9 cellular contexts compared by ENCODE assay signal in the genomic region with DNA sequence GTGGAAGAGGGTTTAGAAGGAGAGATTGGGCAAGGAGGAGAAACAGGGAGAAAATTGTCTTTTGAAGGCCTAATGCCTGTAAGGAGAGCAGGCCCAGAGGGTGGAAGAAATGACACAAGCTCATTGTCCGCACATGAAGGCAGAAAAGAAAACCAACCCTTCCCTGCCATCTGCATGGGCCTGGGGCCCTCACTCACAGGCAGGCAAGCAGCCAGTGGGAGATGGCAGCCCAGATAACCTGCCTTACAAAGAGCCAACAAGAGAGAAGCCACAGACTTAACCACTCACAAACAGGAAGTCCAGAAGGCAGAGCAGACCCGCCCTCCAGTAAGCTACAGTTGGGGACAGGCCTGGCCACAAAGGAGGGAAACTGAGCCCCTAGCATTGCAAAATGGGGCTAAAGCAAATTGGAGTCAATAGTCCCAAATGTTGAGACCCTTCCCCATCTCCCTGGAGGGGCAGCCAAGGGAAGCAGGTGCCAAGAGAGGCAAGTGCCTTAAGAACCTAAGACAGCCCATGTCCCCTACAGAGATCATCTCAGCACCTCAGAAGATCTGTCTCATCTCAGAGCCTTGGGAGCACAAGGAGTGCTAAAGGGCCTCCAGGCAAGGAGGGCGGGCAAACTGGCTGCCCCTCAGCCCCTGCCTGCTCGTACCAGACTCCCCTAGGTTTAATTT. TPM values are rescaled to one million over a fixed set of nuclear protein-coding genes. Genes with fewer than 3 reads are reported as not detected.
A peak's percentile ranks its signal among the peaks of the same experiment; 100 is the strongest.
DNase-seq lines count a peak whose midpoint lies in the region; ATAC-seq and TF ChIP-seq lines count a peak whose summit lies in the region.
"Had no signal": no experiment of that assay in that cellular context is flagged by ENCODE, and none has a peak within 500 bp of the region (broad histone marks: within the 10 kb centered on the region; RNA-seq: fewer than 3 reads in every experiment).

No MANE protein-coding gene starts in this region.

- peaks cover 76% of the 10 kb centered on the region for H3K4me1 Mint-ChIP-seq in CD14-positive monocyte

- H3K9me3 Mint-ChIP-seq in CD14-positive monocyte = peaks cover 0 to 7% (median 5%) of the 10 kb centered on the region in 7 donors

- peak overlapping the region; percentile 99 to 100 (median 99) for H3K27ac Mint-ChIP-seq in CD14-positive monocyte

- H3K4me3 ChIP-seq in HL-60 (replicated peaks; ENCODE audit: insufficient read depth, low read length) = peak overlapping the region; percentile 72
- H3K4me3 ChIP-seq: thoracic aorta had no signal

- DNase-seq in CD14-positive monocyte (ENCODE audit: low spot score) = peak; percentile 64
- DNase-seq in HL-60 (ENCODE audit: low read depth in 1 of 2, low spot score in 1 of 2) = peak; percentile 79 to 95
- DNase-seq in activated CD4-positive, alpha-beta T cell treated with anti-CD3 and anti-CD28 coated beads for 1 hour = peak; percentile 62
- peak; percentile 85 to 91 for DNase-seq in erythroblast (lab: John Stamatoyannopoulos, UW)
- peak; percentile 53 for DNase-seq in stimulated activated CD4-positive, alpha-beta T cell treated with anti-CD3 and anti-CD28 coated beads, Interleukin-2, amount 100 ng/mL, for 4 hours (ENCODE audit: low read depth)
- DNase-seq in NCI-H748 treated with DMSO at 0.1 percent for 48 hours (lab: John Stamatoyannopoulos, UW) = no peak
- DNase-seq in HEK293T (ENCODE audit: extremely low spot score) = no peak

- peak overlapping the region; percentile 90 to 100 for H3K4me3 Mint-ChIP-seq in CD14-positive monocyte

- TF ChIP-seq POLR2A in erythroblast (IDR thresholded peaks at IDR 0.05; ENCODE audit: low read length) = peak; percentile 91

- H3K27me3 Mint-ChIP-seq in CD14-positive monocyte (ENCODE audit: low read depth in 3 of 3) = peaks cover 0 to 9% (median 0%) of the 10 kb centered on the region in 3 donors

- peak overlapping the region; percentile 100 for H3K27ac ChIP-seq in HL-60 (replicated peaks)

- no peak for ATAC-seq in HG03520 (IDR thresholded peaks at IDR 0.05; ENCODE audit: unreplicated experiment)

- CTCF ChIA-PET in HEK293T (lab: Yijun Ruan, JAX) = no interaction called here

- POLR2A ChIA-PET in HEK293T (lab: Yijun Ruan, JAX) = interaction anchor here (1.2 to 1.7 kb wide), 3 partner anchors 10 to 82 kb away, joined by 3 to 10 read pairs (median 7); a partner anchor contains a TSS

- intact Hi-C loops in CD14-positive monocyte (cut with micrococcal nuclease) = loop anchor here in 1 of 2 donors (10.0 kb wide), 1 partner anchor 179 kb away; a partner anchor contains a TSS

- no peak for TF ChIP-seq CTCF in CD14-positive monocyte (IDR thresholded peaks at IDR 0.05)
- no peak for TF ChIP-seq CTCF in HL-60 (IDR thresholded peaks at IDR 0.05; ENCODE audit: insufficient read depth, low read length)

- no peaks in the 10 kb centered on the region for H3K27me3 ChIP-seq in HL-60 (ENCODE audit: insufficient read depth, poor library complexity, severe bottlenecking)

- peaks cover 5 to 14% of the 10 kb centered on the region in 2 donors for H3K36me3 Mint-ChIP-seq in CD14-positive monocyte

TF ChIP-seq in HEK293T, 16 proteins besides CTCF, POLR2A, EP300 and RAD21:
- TF ChIP-seq CTBP1 (IDR thresholded peaks at IDR 0.05; ENCODE audit: borderline replicate concordance) (no peak), SUZ12 (IDR thresholded peaks at IDR 0.05) (no peak), NFRKB (IDR thresholded peaks at IDR 0.05) (no peak), ZNF384 (IDR thresholded peaks at IDR 0.05) (no peak), L3MBTL2 (conservative IDR thresholded peaks at IDR 0.05) (no peak), FOXA1 (IDR thresholded peaks at IDR 0.05) (no peak), HDGF (IDR thresholded peaks at IDR 0.05; ENCODE audit: borderline replicate concordance) (no peak)
- TF ChIP-seq, protein P1, sequence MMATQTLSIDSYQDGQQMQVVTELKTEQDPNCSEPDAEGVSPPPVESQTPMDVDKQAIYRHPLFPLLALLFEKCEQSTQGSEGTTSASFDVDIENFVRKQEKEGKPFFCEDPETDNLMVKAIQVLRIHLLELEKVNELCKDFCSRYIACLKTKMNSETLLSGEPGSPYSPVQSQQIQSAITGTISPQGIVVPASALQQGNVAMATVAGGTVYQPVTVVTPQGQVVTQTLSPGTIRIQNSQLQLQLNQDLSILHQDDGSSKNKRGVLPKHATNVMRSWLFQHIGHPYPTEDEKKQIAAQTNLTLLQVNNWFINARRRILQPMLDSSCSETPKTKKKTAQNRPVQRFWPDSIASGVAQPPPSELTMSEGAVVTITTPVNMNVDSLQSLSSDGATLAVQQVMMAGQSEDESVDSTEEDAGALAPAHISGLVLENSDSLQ (IDR thresholded peaks at IDR 0.05) = no peak

RNA-seq across cellular contexts. Expression of a gene that starts 7.3 kb away (rescaled TPM):
- polyA plus RNA-seq in CD14-positive monocyte = under 1 TPM; 0.10 to 0.18 TPM

RNA-seq across cellular contexts. Expression of a gene that starts 16.1 kb away (rescaled TPM):
- 100 to 1,000 TPM; 241 to 251 TPM for polyA plus RNA-seq in CD14-positive monocyte

RNA-seq across cellular contexts. Expression of a gene that starts 55.2 kb away (rescaled TPM):
- polyA plus RNA-seq in CD14-positive monocyte = 1 to 10 TPM; 4.2 to 7.5 TPM

Comparison
In these comparisons a context has a peak if more than half of its experiments do, and no peak if none do; other contexts are left out.
1. DNase-seq: peak in CD14-positive monocyte (single experiment), HL-60 (2 of 2), activated CD4-positive, alpha-beta T cell treated with anti-CD3 and anti-CD28 coated beads for 1 hour (single experiment), erythroblast (2 of 2) and stimulated activated CD4-positive, alpha-beta T cell treated with anti-CD3 and anti-CD28 coated beads, Interleukin-2, amount 100 ng/mL, for 4 hours (single experiment); none in NCI-H748 treated with DMSO at 0.1 percent for 48 hours (single experiment) and HEK293T (single experiment).